Comparison of ENCODE assay signal across 1 cellular context in genomic region chr12:7123806-7124519, GRCh38.
TF ChIP-seq lines count a peak whose summit lies in the region.

No MANE protein-coding gene starts in this region.

TF ChIP-seq in K562, 482 proteins besides CTCF, POLR2A, EP300 and RAD21:
- TF ChIP-seq TBL1XR1 (IDR thresholded peaks at IDR 0.05; ENCODE audit: low read length in 2 of 2) = no peak
- TF ChIP-seq PHB (CRISPR knock-in tag; IDR thresholded peaks at IDR 0.05) = no peak
- no peak for TF ChIP-seq FOXJ2 (tag; IDR thresholded peaks at IDR 0.05)
- no peak for TF ChIP-seq MXD1 (CRISPR knock-in tag; IDR thresholded peaks at IDR 0.05; ENCODE audit: borderline replicate concordance, poor library complexity, severe bottlenecking)
- TF ChIP-seq NR2F6 (CRISPR knock-in tag; IDR thresholded peaks at IDR 0.05) = no peak
- TF ChIP-seq, protein P1, sequence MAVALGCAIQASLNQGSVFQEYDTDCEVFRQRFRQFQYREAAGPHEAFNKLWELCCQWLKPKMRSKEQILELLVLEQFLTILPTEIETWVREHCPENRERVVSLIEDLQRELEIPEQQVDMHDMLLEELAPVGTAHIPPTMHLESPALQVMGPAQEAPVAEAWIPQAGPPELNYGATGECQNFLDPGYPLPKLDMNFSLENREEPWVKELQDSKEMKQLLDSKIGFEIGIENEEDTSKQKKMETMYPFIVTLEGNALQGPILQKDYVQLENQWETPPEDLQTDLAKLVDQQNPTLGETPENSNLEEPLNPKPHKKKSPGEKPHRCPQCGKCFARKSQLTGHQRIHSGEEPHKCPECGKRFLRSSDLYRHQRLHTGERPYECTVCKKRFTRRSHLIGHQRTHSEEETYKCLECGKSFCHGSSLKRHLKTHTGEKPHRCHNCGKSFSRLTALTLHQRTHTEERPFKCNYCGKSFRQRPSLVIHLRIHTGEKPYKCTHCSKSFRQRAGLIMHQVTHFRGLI (CRISPR knock-in tag; IDR thresholded peaks at IDR 0.05) = no peak
- TF ChIP-seq TEAD4 (IDR thresholded peaks at IDR 0.05; ENCODE audit: low read length) = no peak
- TF ChIP-seq TEAD4 (CRISPR knock-in tag; IDR thresholded peaks at IDR 0.05; ENCODE audit: borderline replicate concordance) = no peak
- no peak for TF ChIP-seq CAMTA2 (CRISPR knock-in tag; conservative IDR thresholded peaks at IDR 0.05)
- no peak for TF ChIP-seq JUNB (CRISPR knock-in tag; conservative IDR thresholded peaks at IDR 0.05)
- TF ChIP-seq ASH1L (IDR thresholded peaks at IDR 0.05; ENCODE audit: borderline replicate concordance, low read depth, partially characterized antibody) = no peak
- no peak for TF ChIP-seq PURB (CRISPR knock-in tag; IDR thresholded peaks at IDR 0.05; ENCODE audit: low read depth)
- TF ChIP-seq POLR3A (IDR thresholded peaks at IDR 0.05; ENCODE audit: borderline replicate concordance, extremely low read depth, insufficient read depth, insufficient read length) = no peak
- TF ChIP-seq HDAC6 (IDR thresholded peaks at IDR 0.05; ENCODE audit: low read depth, low read length) = no peak
- TF ChIP-seq, protein P2, sequence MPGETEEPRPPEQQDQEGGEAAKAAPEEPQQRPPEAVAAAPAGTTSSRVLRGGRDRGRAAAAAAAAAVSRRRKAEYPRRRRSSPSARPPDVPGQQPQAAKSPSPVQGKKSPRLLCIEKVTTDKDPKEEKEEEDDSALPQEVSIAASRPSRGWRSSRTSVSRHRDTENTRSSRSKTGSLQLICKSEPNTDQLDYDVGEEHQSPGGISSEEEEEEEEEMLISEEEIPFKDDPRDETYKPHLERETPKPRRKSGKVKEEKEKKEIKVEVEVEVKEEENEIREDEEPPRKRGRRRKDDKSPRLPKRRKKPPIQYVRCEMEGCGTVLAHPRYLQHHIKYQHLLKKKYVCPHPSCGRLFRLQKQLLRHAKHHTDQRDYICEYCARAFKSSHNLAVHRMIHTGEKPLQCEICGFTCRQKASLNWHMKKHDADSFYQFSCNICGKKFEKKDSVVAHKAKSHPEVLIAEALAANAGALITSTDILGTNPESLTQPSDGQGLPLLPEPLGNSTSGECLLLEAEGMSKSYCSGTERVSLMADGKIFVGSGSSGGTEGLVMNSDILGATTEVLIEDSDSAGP (CRISPR knock-in tag; IDR thresholded peaks at IDR 0.05) = no peak
- peak; percentile 66 for TF ChIP-seq MEIS2 (IDR thresholded peaks at IDR 0.05; ENCODE audit: partially characterized antibody)
- TF ChIP-seq, protein P3, sequence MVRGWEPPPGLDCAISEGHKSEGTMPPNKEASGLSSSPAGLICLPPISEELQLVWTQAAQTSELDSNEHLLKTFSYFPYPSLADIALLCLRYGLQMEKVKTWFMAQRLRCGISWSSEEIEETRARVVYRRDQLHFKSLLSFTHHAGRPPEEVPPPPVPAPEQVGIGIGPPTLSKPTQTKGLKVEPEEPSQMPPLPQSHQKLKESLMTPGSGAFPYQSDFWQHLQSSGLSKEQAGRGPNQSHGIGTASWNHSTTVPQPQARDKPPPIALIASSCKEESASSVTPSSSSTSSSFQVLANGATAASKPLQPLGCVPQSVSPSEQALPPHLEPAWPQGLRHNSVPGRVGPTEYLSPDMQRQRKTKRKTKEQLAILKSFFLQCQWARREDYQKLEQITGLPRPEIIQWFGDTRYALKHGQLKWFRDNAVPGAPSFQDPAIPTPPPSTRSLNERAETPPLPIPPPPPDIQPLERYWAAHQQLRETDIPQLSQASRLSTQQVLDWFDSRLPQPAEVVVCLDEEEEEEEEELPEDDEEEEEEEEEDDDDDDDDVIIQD (CRISPR knock-in tag; IDR thresholded peaks at IDR 0.05) = no peak
- TF ChIP-seq KAT8 (IDR thresholded peaks at IDR 0.05; ENCODE audit: low read depth) = no peak
- no peak for TF ChIP-seq ZNF232 (CRISPR knock-in tag; IDR thresholded peaks at IDR 0.05)
- TF ChIP-seq MYNN (IDR thresholded peaks at IDR 0.05) = no peak
- TF ChIP-seq MYNN (CRISPR knock-in tag; IDR thresholded peaks at IDR 0.05) = no peak
- no peak for TF ChIP-seq NFIC (IDR thresholded peaks at IDR 0.05)
- TF ChIP-seq, protein P4, sequence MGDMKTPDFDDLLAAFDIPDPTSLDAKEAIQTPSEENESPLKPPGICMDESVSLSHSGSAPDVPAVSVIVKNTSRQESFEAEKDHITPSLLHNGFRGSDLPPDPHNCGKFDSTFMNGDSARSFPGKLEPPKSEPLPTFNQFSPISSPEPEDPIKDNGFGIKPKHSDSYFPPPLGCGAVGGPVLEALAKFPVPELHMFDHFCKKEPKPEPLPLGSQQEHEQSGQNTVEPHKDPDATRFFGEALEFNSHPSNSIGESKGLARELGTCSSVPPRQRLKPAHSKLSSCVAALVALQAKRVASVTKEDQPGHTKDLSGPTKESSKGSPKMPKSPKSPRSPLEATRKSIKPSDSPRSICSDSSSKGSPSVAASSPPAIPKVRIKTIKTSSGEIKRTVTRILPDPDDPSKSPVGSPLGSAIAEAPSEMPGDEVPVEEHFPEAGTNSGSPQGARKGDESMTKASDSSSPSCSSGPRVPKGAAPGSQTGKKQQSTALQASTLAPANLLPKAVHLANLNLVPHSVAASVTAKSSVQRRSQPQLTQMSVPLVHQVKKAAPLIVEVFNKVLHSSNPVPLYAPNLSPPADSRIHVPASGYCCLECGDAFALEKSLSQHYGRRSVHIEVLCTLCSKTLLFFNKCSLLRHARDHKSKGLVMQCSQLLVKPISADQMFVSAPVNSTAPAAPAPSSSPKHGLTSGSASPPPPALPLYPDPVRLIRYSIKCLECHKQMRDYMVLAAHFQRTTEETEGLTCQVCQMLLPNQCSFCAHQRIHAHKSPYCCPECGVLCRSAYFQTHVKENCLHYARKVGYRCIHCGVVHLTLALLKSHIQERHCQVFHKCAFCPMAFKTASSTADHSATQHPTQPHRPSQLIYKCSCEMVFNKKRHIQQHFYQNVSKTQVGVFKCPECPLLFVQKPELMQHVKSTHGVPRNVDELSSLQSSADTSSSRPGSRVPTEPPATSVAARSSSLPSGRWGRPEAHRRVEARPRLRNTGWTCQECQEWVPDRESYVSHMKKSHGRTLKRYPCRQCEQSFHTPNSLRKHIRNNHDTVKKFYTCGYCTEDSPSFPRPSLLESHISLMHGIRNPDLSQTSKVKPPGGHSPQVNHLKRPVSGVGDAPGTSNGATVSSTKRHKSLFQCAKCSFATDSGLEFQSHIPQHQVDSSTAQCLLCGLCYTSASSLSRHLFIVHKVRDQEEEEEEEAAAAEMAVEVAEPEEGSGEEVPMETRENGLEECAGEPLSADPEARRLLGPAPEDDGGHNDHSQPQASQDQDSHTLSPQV (IDR thresholded peaks at IDR 0.05) = 0 out of 2 replicates have a peak, but pooled peaks have one; percentile 9
- TF ChIP-seq NR1H2 (CRISPR knock-in tag; IDR thresholded peaks at IDR 0.05) = no peak
- TF ChIP-seq, protein P5, sequence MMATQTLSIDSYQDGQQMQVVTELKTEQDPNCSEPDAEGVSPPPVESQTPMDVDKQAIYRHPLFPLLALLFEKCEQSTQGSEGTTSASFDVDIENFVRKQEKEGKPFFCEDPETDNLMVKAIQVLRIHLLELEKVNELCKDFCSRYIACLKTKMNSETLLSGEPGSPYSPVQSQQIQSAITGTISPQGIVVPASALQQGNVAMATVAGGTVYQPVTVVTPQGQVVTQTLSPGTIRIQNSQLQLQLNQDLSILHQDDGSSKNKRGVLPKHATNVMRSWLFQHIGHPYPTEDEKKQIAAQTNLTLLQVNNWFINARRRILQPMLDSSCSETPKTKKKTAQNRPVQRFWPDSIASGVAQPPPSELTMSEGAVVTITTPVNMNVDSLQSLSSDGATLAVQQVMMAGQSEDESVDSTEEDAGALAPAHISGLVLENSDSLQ (IDR thresholded peaks at IDR 0.05) = peak; percentile 64
- TF ChIP-seq NBN (IDR thresholded peaks at IDR 0.05; ENCODE audit: low read depth) = no peak
- peak; percentile 38; the same call in 1 of the 2 replicates for TF ChIP-seq ZNF316 (IDR thresholded peaks at IDR 0.05)
- TF ChIP-seq ETV1 (tag; conservative IDR thresholded peaks at IDR 0.05; ENCODE audit: low read depth) = peak; percentile 27; the same call in 1 of the 2 replicates
- TF ChIP-seq PYGO2 (tag; IDR thresholded peaks at IDR 0.05) = no peak
- no peak for TF ChIP-seq RBM25 (IDR thresholded peaks at IDR 0.05; ENCODE audit: low read depth, low read length, severe bottlenecking)
- no peak for TF ChIP-seq SNIP1 (IDR thresholded peaks at IDR 0.05; ENCODE audit: low read depth)
- no peak for TF ChIP-seq WHSC1 (IDR thresholded peaks at IDR 0.05; ENCODE audit: low read length)
- 0 out of 2 replicates have a peak, but pooled peaks have one; percentile 16 for TF ChIP-seq ESRRA (IDR thresholded peaks at IDR 0.05; ENCODE audit: borderline replicate concordance, low read depth)
